Comparison of ENCODE assay signal across 13 cellular contexts in genomic region chr1:172141351-172142000, GRCh38.
DNase-seq lines count a peak whose midpoint lies in the region; ATAC-seq and TF ChIP-seq lines count a peak whose summit lies in the region.
"Had no signal": no experiment of that assay in that cellular context is flagged by ENCODE, and none has a peak within 500 bp of the region (broad histone marks: within the 10 kb centered on the region; RNA-seq: fewer than 3 reads in every experiment).

No MANE protein-coding gene starts in this region.

- H3K36me3 ChIP-seq in heart right ventricle (no peaks in the 10 kb centered on the region), esophagus muscularis mucosa (no peaks in the 10 kb centered on the region), neuronal stem cell (replicated peaks in 1 of 2; ENCODE audit: control insufficient read depth in 2 of 2, insufficient read depth in 2 of 2, low read length in 2 of 2) (no peaks in the 10 kb centered on the region), vagina (no peaks in the 10 kb centered on the region)

- no peaks in the 10 kb centered on the region for H3K27me3 ChIP-seq in heart right ventricle
- no peaks in the 10 kb centered on the region for H3K27me3 ChIP-seq in esophagus muscularis mucosa
- no peaks in the 10 kb centered on the region for H3K27me3 ChIP-seq in neuronal stem cell (ENCODE audit: control insufficient read depth in 3 of 3, insufficient read depth in 3 of 3, low read depth in 1 of 3, low read length in 3 of 3)
- H3K27me3 ChIP-seq in vagina, result no peaks in the 10 kb centered on the region

- peak overlapping the region; percentile 76 for H2AFZ ChIP-seq in neuronal stem cell (ENCODE audit: low read length)

- TF ChIP-seq CTCF in heart right ventricle (IDR thresholded peaks at IDR 0.05), result no peak
- no peak for TF ChIP-seq CTCF in esophagus muscularis mucosa (IDR thresholded peaks at IDR 0.05)
- no peak for TF ChIP-seq CTCF in vagina (IDR thresholded peaks at IDR 0.05)

- no peaks in the 10 kb centered on the region for H3K9me3 ChIP-seq in heart right ventricle
- H3K9me3 ChIP-seq in esophagus muscularis mucosa, result no peaks in the 10 kb centered on the region
- no peaks in the 10 kb centered on the region for H3K9me3 ChIP-seq in neuronal stem cell (replicated peaks in 1 of 2; ENCODE audit: control insufficient read depth in 2 of 2, insufficient read depth in 1 of 2, low read depth in 1 of 2, low read length in 2 of 2)
- H3K9me3 ChIP-seq in vagina, result no peaks in the 10 kb centered on the region

- peak overlapping the region in 9 of 10 donors; percentile 44 to 63 (median 57) for H3K4me3 ChIP-seq in heart right ventricle
- peak overlapping the region; percentile 54 to 68 (median 62) for H3K4me3 ChIP-seq in esophagus muscularis mucosa
- H3K4me3 ChIP-seq in neuronal stem cell (ENCODE audit: low read length in 2 of 2), result no peak overlapping the region
- H3K4me3 ChIP-seq in vagina, result peak overlapping the region; percentile 51 to 55

- no peak overlapping the region for H3K23ac ChIP-seq in neuronal stem cell (ENCODE audit: low read depth, low read length, poor library complexity)

- ATAC-seq in heart right ventricle (no peak), left cardiac atrium (no peak), HG02885 (IDR thresholded peaks at IDR 0.05; ENCODE audit: poor library complexity, unreplicated experiment) (no peak)

- no peak overlapping the region for H3K14ac ChIP-seq in neuronal stem cell (ENCODE audit: low read length)

- intact Hi-C loops in heart right ventricle (cut with DNase I), result loop anchor here in 4 of 10 donors (5.0 to 10.0 kb wide), 3 partner anchors 183 to 256 kb away; no protein-coding TSS in a partner anchor
- intact Hi-C loops in left cardiac atrium (cut with DNase I), result loop anchor here in 1 of 2 donors (10.0 kb wide), 1 partner anchor 253 kb away; no protein-coding TSS in a partner anchor
- intact Hi-C loops in esophagus muscularis mucosa (cut with DNase I), result loop anchor here (5.0 kb wide), 1 partner anchor 391 kb away; the partner anchor contains the start of gene SUCO
- intact Hi-C loops in vagina (cut with DNase I), result loop anchor here (10.0 kb wide), 1 partner anchor 253 kb away; no protein-coding TSS in a partner anchor

- no peak overlapping the region for H3K18ac ChIP-seq in neuronal stem cell (ENCODE audit: low read length)

- no peak overlapping the region for H4K8ac ChIP-seq in neuronal stem cell (ENCODE audit: low read depth, low read length)

- no peak for TF ChIP-seq EP300 in esophagus muscularis mucosa (IDR thresholded peaks at IDR 0.05)

- peak overlapping the region in 9 of 10 donors; percentile 34 to 91 (median 77) for H3K27ac ChIP-seq in heart right ventricle
- peak overlapping the region; percentile 85 to 88 (median 86) for H3K27ac ChIP-seq in esophagus muscularis mucosa (replicated peaks in 1 of 4)
- H3K27ac ChIP-seq in neuronal stem cell (replicated peaks; ENCODE audit: low read length), result no peak overlapping the region
- peak overlapping the region; percentile 94 for H3K27ac ChIP-seq in vagina
- H3K27ac ChIP-seq: KMS-11 had no signal

- H2BK12ac ChIP-seq in neuronal stem cell (ENCODE audit: low read length), result no peak overlapping the region

- H3K79me1 ChIP-seq in neuronal stem cell (ENCODE audit: low read depth, low read length), result no peaks in the 10 kb centered on the region

- DNase-seq in heart right ventricle, result no peak
- no peak for DNase-seq in left cardiac atrium
- no peak for DNase-seq in esophagus muscularis mucosa (ENCODE audit: extremely low spot score)
- no peak for DNase-seq in neuronal stem cell (ENCODE audit: low spot score)
- DNase-seq in vagina (ENCODE audit: extremely low spot score in 2 of 2), result no peak
- no peak for DNase-seq in NK-92 (lab: John Stamatoyannopoulos, UW; ENCODE audit: unreplicated experiment)
- no peak for DNase-seq in germinal center (ENCODE audit: low spot score)
- DNase-seq: ACHN; activated CD4-positive, alpha-beta T cell treated with anti-CD3 and anti-CD28 coated beads, Interleukin-2, amount 50 U/mL, for 4 hours; GOT3; islet precursor cell had no signal

- H3K9ac ChIP-seq in neuronal stem cell (ENCODE audit: low read depth, low read length, poor library complexity), result no peak overlapping the region
- H3K9ac ChIP-seq: KMS-11 had no signal

- H2BK15ac ChIP-seq in neuronal stem cell (ENCODE audit: low read length), result no peak overlapping the region

- H3K4me2 ChIP-seq in neuronal stem cell (ENCODE audit: insufficient read depth, low read length, poor library complexity, severe bottlenecking), result no peak overlapping the region
- H3K4me2 ChIP-seq: KMS-11 had no signal

- TF ChIP-seq POLR2A in esophagus muscularis mucosa (IDR thresholded peaks at IDR 0.05; ENCODE audit: low read depth) (no peak), vagina (IDR thresholded peaks at IDR 0.05) (no peak)

- WGBS in heart right ventricle, 2 donors, result 37 to 50% methylated on average over 8 of the region's 8 CpGs
- 24% methylated on average over 8 of the region's 8 CpGs for WGBS in esophagus muscularis mucosa
- WGBS in neuronal stem cell (ENCODE audit: extremely low coverage in 2 of 2, insufficient read length in 2 of 2, insufficient replicate concordance in 1 of 2), 2 donors, result no CpG with 5 or more reads among the region's 8 CpGs

- no peak overlapping the region for H2BK120ac ChIP-seq in neuronal stem cell (ENCODE audit: low read depth, low read length)

- H2AK5ac ChIP-seq in neuronal stem cell (ENCODE audit: low read depth, low read length), result no peak overlapping the region

- H3K4me1 ChIP-seq in heart right ventricle, result peaks cover 0 to 46% (median 13%) of the 10 kb centered on the region in 9 donors
- H3K4me1 ChIP-seq in esophagus muscularis mucosa, result peaks cover 0 to 37% (median 27%) of the 10 kb centered on the region in 4 donors
- peaks cover 9 to 20% of the 10 kb centered on the region in 2 donors for H3K4me1 ChIP-seq in neuronal stem cell (ENCODE audit: control insufficient read depth in 2 of 2, insufficient read depth in 1 of 2, low read depth in 1 of 2, low read length in 2 of 2)
- H3K4me1 ChIP-seq in vagina, result peaks cover 28% of the 10 kb centered on the region

- H2BK5ac ChIP-seq in neuronal stem cell (ENCODE audit: low read length), result no peak overlapping the region

- H3K4ac ChIP-seq in neuronal stem cell (ENCODE audit: low read length), result no peak overlapping the region

- H4K91ac ChIP-seq in neuronal stem cell (ENCODE audit: low read depth, low read length, poor library complexity), result no peak overlapping the region

Comparison
In these comparisons a context has a peak if more than half of its experiments do, and no peak if none do; other contexts are left out.
1. H3K4me3 ChIP-seq: peak in heart right ventricle (9 of 10), esophagus muscularis mucosa (4 of 4) and vagina (2 of 2); none in neuronal stem cell (0 of 2).